ENCODE assay signal across 8 cellular contexts in genomic region chr6:110874880-110875547, GRCh38. TPM values are rescaled to one million over a fixed set of nuclear protein-coding genes. Genes with fewer than 3 reads are reported as not detected.
A peak's percentile ranks its signal among the peaks of the same experiment; 100 is the strongest.
DNase-seq lines count a peak whose midpoint lies in the region; ATAC-seq, FAIRE-seq and TF ChIP-seq lines count a peak whose summit lies in the region.

No MANE protein-coding gene starts in this region.

- no peaks in the 10 kb centered on the region for H3K27me3 ChIP-seq in K562 (ENCODE audit: control insufficient read depth in 2 of 2, insufficient read depth in 2 of 2, low read length in 2 of 2)

- FAIRE-seq in K562 (lab: Jason Lieb, UNC): no peak

- peak overlapping the region; percentile 90 for H3K27ac ChIP-seq in K562 (ENCODE audit: extremely low read depth, low read depth, low read length)

- peaks cover 42% of the 10 kb centered on the region for H4K20me1 ChIP-seq in K562 (replicated peaks; ENCODE audit: control insufficient read depth, insufficient read depth, low read length)

- H3K9me3 ChIP-seq in K562 (replicated peaks; ENCODE audit: control insufficient read depth, insufficient read depth, low read depth, low read length): no peaks in the 10 kb centered on the region

- CTCF ChIA-PET in T-cell (lab: Charles Lee): interaction anchor here in 1 of 2 donors (0.7 to 2.9 kb wide), 8 partner anchors 23 to 938 kb away, joined by 3 to 29 read pairs (median 6); partner anchors contain the start of genes CDK19 and RPF2
- CTCF ChIA-PET in K562 (lab: Yijun Ruan, JAX; ENCODE audit: low intra/inter-chr PET ratio): no interaction called here

- H2AFZ ChIP-seq in K562 (ENCODE audit: low read depth, low read length): no peak overlapping the region

- WGBS in K562 (ENCODE audit: insufficient coverage, low coverage, missing lambda C conversion rate): under 1% methylated on average over 40 of the region's 60 CpGs

- peak overlapping the region; percentile 97 to 99 (median 98) for H3K4me3 Mint-ChIP-seq in T-cell

- TF ChIP-seq RAD21 in K562 (CRISPR knock-in tag; conservative IDR thresholded peaks at IDR 0.05 in 1 of 2, IDR thresholded peaks at IDR 0.05 in 1 of 2): no peak; a peak in 1 of 4 replicates

- TF ChIP-seq EP300 in K562 (IDR thresholded peaks at IDR 0.05; ENCODE audit: low read length): no peak

- intact Hi-C loops in K562 (cut with micrococcal nuclease): loop anchor here (1.0 to 5.0 kb wide), 4 partner anchors 60 to 123 kb away; partner anchors contain the start of genes CDK19 and GTF3C6

- TF ChIP-seq CTCF in K562 (IDR thresholded peaks at IDR 0.05 in 2 of 3, conservative IDR thresholded peaks at IDR 0.05 in 1 of 3; ENCODE audit: insufficient read depth in 2 of 3, low read depth in 1 of 3, low read length in 3 of 3): no peak

- TF ChIP-seq POLR2A in K562 (conservative IDR thresholded peaks at IDR 0.05): no peak

- H3K4me2 ChIP-seq in K562 (ENCODE audit: insufficient read depth, low read length): peak overlapping the region; percentile 90

- peaks cover 36 to 48% (median 40%) of the 10 kb centered on the region in 3 donors for H3K4me1 Mint-ChIP-seq in T-cell

- in situ Hi-C loops in K562 (cut with MboI): no loop called here

- ATAC-seq in HG03025 (IDR thresholded peaks at IDR 0.05; ENCODE audit: low FRiP score, unreplicated experiment) (peak; percentile 8), T-cell (replicated peaks in 1 of 4) (peak; percentile 28 to 38 (median 30)), K562 (peak; percentile 17), HG03196 (IDR thresholded peaks at IDR 0.05; ENCODE audit: unreplicated experiment) (no peak)

- H3K36me3 Mint-ChIP-seq in T-cell: no peaks in the 10 kb centered on the region

- no peaks in the 10 kb centered on the region for H3K27me3 Mint-ChIP-seq in T-cell

- H3K9me3 Mint-ChIP-seq in T-cell: no peaks in the 10 kb centered on the region

- TSS peak; percentile 64 for BruUV-seq in K562 (replicated peaks; lab: Mats Ljungman, UMichigan)

- H3K36me3 ChIP-seq in K562 (ENCODE audit: control insufficient read depth, insufficient read depth, low read length): peaks cover 21% of the 10 kb centered on the region; the same call in 2 of the 3 replicates

- no peaks in the 10 kb centered on the region for H3K9me1 ChIP-seq in K562 (ENCODE audit: control insufficient read depth, insufficient read depth, low read length)

- peaks cover 23 to 25% of the 10 kb centered on the region in 2 experiments; a peak in 4 of 5 replicates for H3K4me1 ChIP-seq in K562 (replicated peaks in 1 of 2; ENCODE audit: control insufficient read depth in 2 of 2, insufficient read depth in 2 of 2, low read length in 2 of 2)

- H3K79me2 ChIP-seq in K562 (ENCODE audit: control insufficient read depth, insufficient read depth, low read length): peaks cover 68% of the 10 kb centered on the region

- peak; percentile 26 for DNase-seq in NCI-H2196 (lab: John Stamatoyannopoulos, UW; ENCODE audit: unreplicated experiment)
- DNase-seq in NCI-H2196 treated with DMSO at 0.1 percent for 48 hours (lab: John Stamatoyannopoulos, UW; ENCODE audit: unreplicated experiment): no peak
- DNase-seq in T-cell: peak in 14 of 34 experiments; percentile 12 to 59 (median 44)
- peak in 1 of 4 experiments; percentile 30 for DNase-seq in K562 (ENCODE audit: extremely low read depth in 1 of 4, low spot score in 3 of 4)
- peak; percentile 74 for DNase-seq in islet precursor cell
- peak; percentile 16 to 27 for DNase-seq in stimulated activated CD4-positive, alpha-beta T cell treated with anti-CD3 and anti-CD28 coated beads, Interleukin-4, amount 100 ng/mL, for 48 hours (ENCODE audit: low read depth in 2 of 2)

- peak overlapping the region; percentile 92 to 99 for H3K9ac ChIP-seq in K562 (ENCODE audit: insufficient read depth in 1 of 2, low read depth in 2 of 2, low read length in 2 of 2)

- peak overlapping the region; percentile 98 for H3K27ac Mint-ChIP-seq in T-cell

- POLR2A ChIA-PET in T-cell (lab: Charles Lee) (interaction anchor here (0.6 to 8.1 kb wide), 39 partner anchors 7 to 1781 kb away, joined by 3 to 311 read pairs (median 6); partner anchors contain the start of genes CDK19 (in 2 of the 2), GTF3C6 (in 2 of the 2), RPF2 (in 2 of the 2) and SESN1 (in 1 of the 2)), K562 (lab: Yijun Ruan, JAX) (interaction anchor here (0.6 to 7.2 kb wide), 46 partner anchors 7 to 331 kb away, joined by 3 to 125 read pairs (median 6); partner anchors contain the start of genes CDK19, GTF3C6 and RPF2)

- H3K4me3 ChIP-seq in K562: peak overlapping the region; percentile 84

TF ChIP-seq in K562, 482 proteins besides CTCF, POLR2A, EP300 and RAD21 (continues in another document):
- 0 out of 2 replicates have a peak, but pooled peaks have one; percentile 10 for TF ChIP-seq DPF2 (IDR thresholded peaks at IDR 0.05)
- TF ChIP-seq TRIM28 (IDR thresholded peaks at IDR 0.05): no peak
- TF ChIP-seq SAFB (IDR thresholded peaks at IDR 0.05; ENCODE audit: borderline replicate concordance, low read depth, low read length): peak; percentile 23; the same call in 1 of the 2 replicates
- no peak for TF ChIP-seq NR4A1 (CRISPR knock-in tag; IDR thresholded peaks at IDR 0.05)
- no peak for TF ChIP-seq NR4A1 (tag; IDR thresholded peaks at IDR 0.05)
- 0 out of 2 replicates have a peak, but pooled peaks have one; percentile 54 for TF ChIP-seq ZNF174 (CRISPR knock-in tag; IDR thresholded peaks at IDR 0.05)
- TF ChIP-seq REST (CRISPR knock-in tag; IDR thresholded peaks at IDR 0.05; ENCODE audit: low read depth): 0 out of 2 replicates have a peak, but pooled peaks have one; percentile 27

RNA-seq across cellular contexts. Expression of gene AMD1, which starts 0.4 kb away (rescaled TPM):
- total RNA-seq in T-cell (100 to 1,000 TPM in 2 of 5 donors, 10 to 100 TPM in 3; 54.8 to 117 (median 57.6) TPM), K562 (2014; rRNA removed) (69.7 and 69.8 TPM in 2 replicates), K562 (2014; rRNA removed; fragmentation: Illumina TruSeq; extraction: Trizol) (151 and 159 TPM in 2 replicates), K562 (2015; rRNA removed; fragmentation: Illumina TruSeq; extraction: Trizol) (131 and 142 TPM in 2 replicates), K562 (2021) (84.1 and 89.4 TPM in 2 replicates)
- total RNA-seq in K562 (2011; cell fraction: chromatin; rRNA removed; ENCODE audit: low replicate concordance): 57.6 and 170 TPM in 2 replicates
- 35.2 and 38.2 TPM in 2 replicates for total RNA-seq in K562 (2011; cell fraction: nucleolus; rRNA removed)
- total RNA-seq in K562 (2011; cell fraction: nucleoplasm; rRNA removed): 79.6 and 136 TPM in 2 replicates
- polyA plus RNA-seq in K562 (2011; rRNA removed) (60.6 and 88.0 TPM in 2 replicates), K562 (2014; fragmentation: Illumina TruSeq; extraction: Trizol) (91.7 and 109 TPM in 2 replicates), K562 (2014; fragmentation: Nextera tagmentation; extraction: Ambion mirVana) (10 to 100 TPM; 82.1 to 85.6 TPM), K562 (2014; rRNA removed) (57.4 and 60.0 TPM in 2 replicates)
- polyA plus RNA-seq in K562 (2011; cell fraction: cytosol; rRNA removed): 15.3 and 33.6 TPM in 2 replicates
- 26.7 and 40.6 TPM in 2 replicates for polyA plus RNA-seq in K562 (2011; cell fraction: nucleus; rRNA removed)
- polyA plus RNA-seq in K562 (2012): 43.8 and 61.9 TPM in 2 replicates
- polyA minus RNA-seq in K562 (2011; rRNA and poly(A)+ RNA removed): 135 and 160 TPM in 2 replicates
- polyA minus RNA-seq in K562 (2011; cell fraction: cytosol; rRNA and poly(A)+ RNA removed): 38.9 and 71.3 TPM in 2 replicates
- polyA minus RNA-seq in K562 (2011; cell fraction: nucleus; rRNA and poly(A)+ RNA removed): 38.1 and 58.3 TPM in 2 replicates

RNA-seq across cellular contexts. Expression of gene CDK19, which starts 59.7 kb away (rescaled TPM):
- total RNA-seq in T-cell (10 to 100 TPM; 11.4 to 16.1 (median 14.2) TPM), K562 (2014; rRNA removed) (3.9 and 4.1 TPM in 2 replicates), K562 (2014; rRNA removed; fragmentation: Illumina TruSeq; extraction: Trizol) (8.6 and 10.1 TPM in 2 replicates), K562 (2015; rRNA removed; fragmentation: Illumina TruSeq; extraction: Trizol) (6.2 and 6.7 TPM in 2 replicates), K562 (2021) (9.3 and 10.6 TPM in 2 replicates)
- 16.2 and 38.5 TPM in 2 replicates for total RNA-seq in K562 (2011; cell fraction: chromatin; rRNA removed; ENCODE audit: low replicate concordance)
- total RNA-seq in K562 (2011; cell fraction: nucleolus; rRNA removed): 8.5 and 12.4 TPM in 2 replicates
- total RNA-seq in K562 (2011; cell fraction: nucleoplasm; rRNA removed): 27.5 and 37.6 TPM in 2 replicates
- polyA plus RNA-seq in K562 (2011; rRNA removed) (15.2 and 15.4 TPM in 2 replicates), K562 (2014; fragmentation: Illumina TruSeq; extraction: Trizol) (8.8 and 9.0 TPM in 2 replicates), K562 (2014; fragmentation: Nextera tagmentation; extraction: Ambion mirVana) (1 to 10 TPM; 3.8 to 4.0 TPM), K562 (2014; rRNA removed) (7.4 and 8.4 TPM in 2 replicates)
- polyA plus RNA-seq in K562 (2011; cell fraction: cytosol; rRNA removed): 2.8 and 7.8 TPM in 2 replicates
- 10.1 and 14.7 TPM in 2 replicates for polyA plus RNA-seq in K562 (2011; cell fraction: nucleus; rRNA removed)
- 8.9 and 16.6 TPM in 2 replicates for polyA plus RNA-seq in K562 (2012)
- 9.9 and 13.3 TPM in 2 replicates for polyA minus RNA-seq in K562 (2011; rRNA and poly(A)+ RNA removed)
- 3.5 and 4.3 TPM in 2 replicates for polyA minus RNA-seq in K562 (2011; cell fraction: cytosol; rRNA and poly(A)+ RNA removed)
- polyA minus RNA-seq in K562 (2011; cell fraction: nucleus; rRNA and poly(A)+ RNA removed): 4.0 and 7.8 TPM in 2 replicates
